Comparison of ENCODE assay signal across 14 cellular contexts in the genomic region with DNA sequence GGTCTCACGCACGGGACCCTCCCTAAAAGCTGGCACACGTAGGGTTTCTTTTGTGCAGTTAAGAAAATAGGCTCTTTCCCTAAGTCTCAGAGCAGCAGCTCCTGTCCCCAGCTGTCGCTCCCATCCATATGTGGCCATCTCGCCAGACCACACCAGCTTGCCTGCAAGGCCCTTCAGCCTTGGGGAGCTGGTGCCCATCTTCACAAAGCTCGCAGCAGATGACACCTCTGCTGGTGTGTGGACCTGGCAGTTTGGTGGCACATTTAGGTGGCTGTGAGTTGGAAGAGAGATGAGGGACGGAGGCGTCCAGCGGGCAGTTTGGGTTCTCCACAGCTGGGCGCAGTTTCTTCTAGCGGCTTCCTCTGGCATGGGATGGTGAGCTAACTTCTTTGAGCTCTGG.
A peak's percentile ranks its signal among the peaks of the same experiment; 100 is the strongest.
DNase-seq lines count a peak whose midpoint lies in the region; ATAC-seq, FAIRE-seq and TF ChIP-seq lines count a peak whose summit lies in the region.
"Had no signal": no experiment of that assay in that cellular context is flagged by ENCODE, and none has a peak within 500 bp of the region (broad histone marks: within the 10 kb centered on the region; RNA-seq: fewer than 3 reads in every experiment).

No MANE protein-coding gene starts in this region.

- H3K27me3 ChIP-seq in NT2/D1 (ENCODE audit: insufficient read depth, insufficient read length) (no peaks in the 10 kb centered on the region), gastroesophageal sphincter (no peaks in the 10 kb centered on the region), muscle layer of duodenum (ENCODE audit: low read depth, low read length) (no peaks in the 10 kb centered on the region)
- H3K27me3 ChIP-seq: MG63 had no signal

- FAIRE-seq in GM12891 (lab: Jason Lieb, UNC) (no peak), RCC 7860 (lab: Jason Lieb, UNC) (no peak)
- FAIRE-seq: endometrium, GM12892, GM19239 had no signal

- no peak for ATAC-seq in gastroesophageal sphincter
- ATAC-seq: activated T-helper 17 cell treated with anti-CD3 and anti-CD28 coated beads, Interleukin-2, amount 50 U/mL, for 72 hours had no signal

- WGBS in gastroesophageal sphincter (ENCODE audit: low coverage in 1 of 2), 2 donors: 32 to 44% methylated on average over 4 to 6 of the region's 11 CpGs

- TF ChIP-seq EP300 in gastroesophageal sphincter (IDR thresholded peaks at IDR 0.05): no peak

- H3K27ac ChIP-seq in gastroesophageal sphincter (peak overlapping the region; percentile 62 to 89 (median 84)), muscle layer of duodenum (ENCODE audit: low read length) (peak overlapping the region; percentile 27), substantia nigra (ENCODE audit: low read depth, low read length, poor library complexity, severe bottlenecking) (peak overlapping the region; percentile 100)

- H3K4me3 ChIP-seq in NT2/D1 (ENCODE audit: insufficient read length, low read depth) (no peak overlapping the region), gastroesophageal sphincter (peak overlapping the region in 1 of 2 donors; percentile 3), muscle layer of duodenum (ENCODE audit: low read depth in 1 of 2, low read length in 2 of 2) (peak overlapping the region in 1 of 2 donors; percentile 10)
- H3K4me3 ChIP-seq: MG63 had no signal

- TF ChIP-seq POLR2A in gastroesophageal sphincter (IDR thresholded peaks at IDR 0.05) (no peak), GM12891 (IDR thresholded peaks at IDR 0.05; ENCODE audit: low read depth, low read length) (no peak)

- no peak for TF ChIP-seq CTCF in gastroesophageal sphincter (IDR thresholded peaks at IDR 0.05)

- no peaks in the 10 kb centered on the region for H3K9me3 ChIP-seq in NT2/D1 (ENCODE audit: insufficient read depth, low read length)
- H3K9me3 ChIP-seq in gastroesophageal sphincter: no peaks in the 10 kb centered on the region
- no peaks in the 10 kb centered on the region for H3K9me3 ChIP-seq in muscle layer of duodenum (ENCODE audit: control insufficient read depth in 1 of 2, low read length in 2 of 2)
- H3K9me3 ChIP-seq: MG63 had no signal

- no peak for DNase-seq in NT2/D1 (ENCODE audit: low read depth, low spot score)
- DNase-seq in substantia nigra (lab: John Stamatoyannopoulos, UW): no peak
- DNase-seq in GM12891 (ENCODE audit: insufficient read length, low spot score): no peak
- DNase-seq in glomerular visceral epithelial cell (ENCODE audit: extremely low spot score): no peak
- no peak for DNase-seq in RCC 7860 (ENCODE audit: low spot score)
- DNase-seq in COR-L47 (lab: John Stamatoyannopoulos, UW): no peak
- DNase-seq: GOT3, MG63 had no signal

- peak overlapping the region; percentile 6 for H3K9ac ChIP-seq in NT2/D1 (ENCODE audit: insufficient read length, low read depth)

- H3K4me1 ChIP-seq in NT2/D1 (ENCODE audit: insufficient read depth, insufficient read length): peaks cover 19% of the 10 kb centered on the region
- peaks cover 6 to 100% (median 55%) of the 10 kb centered on the region in 3 donors for H3K4me1 ChIP-seq in gastroesophageal sphincter
- H3K4me1 ChIP-seq in muscle layer of duodenum (ENCODE audit: control insufficient read depth in 1 of 2, insufficient read depth in 2 of 2, low read length in 2 of 2): peaks cover 28 to 70% of the 10 kb centered on the region in 2 donors

- H3K36me3 ChIP-seq in NT2/D1 (ENCODE audit: insufficient read depth, insufficient read length, low read length) (peaks cover 49% of the 10 kb centered on the region), gastroesophageal sphincter (peaks cover 0 to 46% of the 10 kb centered on the region in 2 donors), muscle layer of duodenum (ENCODE audit: control insufficient read depth in 1 of 2, insufficient read depth in 2 of 2, low read length in 2 of 2) (peaks cover 24 to 29% of the 10 kb centered on the region in 2 donors)

TF ChIP-seq in GM12891, 5 proteins besides CTCF, POLR2A, EP300 and RAD21:
- TF ChIP-seq TAF1 (IDR thresholded peaks at IDR 0.05; ENCODE audit: low read depth, low read length): no peak
- no peak for TF ChIP-seq POLR2AphosphoS5 (IDR thresholded peaks at IDR 0.05; ENCODE audit: low read depth, low read length)
- TF ChIP-seq SPI1 (IDR thresholded peaks at IDR 0.05; ENCODE audit: low read depth, low read length): no peak
- TF ChIP-seq POU2F2 (IDR thresholded peaks at IDR 0.05; ENCODE audit: low read depth, low read length): no peak
- TF ChIP-seq PAX5 (IDR thresholded peaks at IDR 0.05; ENCODE audit: insufficient read depth, low read length, severe bottlenecking): no peak

Comparison
In these comparisons a context has a peak if more than half of its experiments do, and no peak if none do; other contexts are left out.
1. H3K27ac ChIP-seq: peak in every context shown above with its lines; median percentile 100 in substantia nigra; 84 in gastroesophageal sphincter; 27 in muscle layer of duodenum.